ENCODE assay signal across 8 cellular contexts in the genomic region with DNA sequence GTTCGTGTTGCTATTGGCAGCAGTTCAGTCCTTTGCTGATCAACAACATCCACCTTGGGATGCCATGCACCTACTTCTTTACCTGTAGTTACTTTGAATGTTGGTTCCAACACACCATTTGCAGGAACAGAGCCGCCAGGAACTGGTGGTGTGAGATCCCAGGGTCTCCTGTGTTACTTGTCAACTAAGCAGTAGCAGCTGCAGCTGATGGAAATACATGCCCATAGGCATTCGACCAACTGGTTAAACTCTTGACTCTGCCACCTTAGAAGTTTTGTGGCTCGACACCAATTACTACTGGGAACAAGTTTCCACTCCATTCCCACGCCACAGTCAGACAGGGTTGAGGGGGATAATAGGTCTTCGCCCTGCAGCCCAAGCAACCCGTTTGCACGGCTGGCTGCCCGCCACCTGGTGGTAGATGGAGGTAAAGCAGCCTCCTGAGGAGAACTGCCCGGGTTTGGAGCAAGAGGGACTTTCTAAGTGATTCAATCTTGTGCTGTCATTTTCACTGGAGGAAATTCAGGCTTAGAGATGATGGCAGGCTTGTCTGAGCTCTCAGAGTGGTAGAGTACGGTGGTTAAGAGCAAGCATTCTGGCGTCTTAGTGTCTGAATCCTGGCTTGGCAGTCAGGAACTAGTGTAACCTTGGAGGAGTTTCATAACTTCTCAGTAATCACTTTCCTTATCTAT.
A peak's percentile ranks its signal among the peaks of the same experiment; 100 is the strongest.
DNase-seq lines count a peak whose midpoint lies in the region; ATAC-seq and TF ChIP-seq lines count a peak whose summit lies in the region.

No MANE protein-coding gene starts in this region.

- H3K9me3 Mint-ChIP-seq in endodermal cell: no peaks in the 10 kb centered on the region

- peaks cover 14% of the 10 kb centered on the region for H3K4me1 Mint-ChIP-seq in endodermal cell

- no peaks in the 10 kb centered on the region for H3K36me3 ChIP-seq in endodermal cell (ENCODE audit: control insufficient read depth, insufficient read depth, low read length)

- peak; percentile 41 for DNase-seq in ACHN
- peak; percentile 57 to 69 for DNase-seq in NOMO-1 (lab: John Stamatoyannopoulos, UW; ENCODE audit: unreplicated experiment in 2 of 2)
- DNase-seq in activated CD8-positive, alpha-beta memory T cell treated with anti-CD3 and anti-CD28 coated beads, Interleukin-2, amount 50 U/mL, for 24 hours (ENCODE audit: extremely low read depth): peak; percentile 68
- peak; percentile 96 for DNase-seq in endodermal cell
- peak; percentile 65 for DNase-seq in middle frontal gyrus (ENCODE audit: extremely low spot score, low spot score)
- peak; percentile 60 to 84 for DNase-seq in stimulated activated CD8-positive, alpha-beta memory T cell treated with anti-CD3 and anti-CD28 coated beads, Interleukin-4, amount 100 ng/mL, for 4 hours (ENCODE audit: low read depth in 2 of 2, low spot score in 1 of 2)

- no peak overlapping the region for H3K9ac ChIP-seq in endodermal cell (ENCODE audit: extremely low read depth, low read length, poor library complexity, severe bottlenecking)

- in situ Hi-C loops in ACHN (cut with HindIII; ENCODE audit: low pct_ligation_motif_present, low pct_unique_long_range_greater_than_20kb, low sequenced_read_pairs): no loop called here

- WGBS in endodermal cell (ENCODE audit: insufficient coverage in 1 of 2, insufficient read length in 1 of 2), 2 experiments: 34 to 68% methylated on average over 3 to 12 of the region's 12 CpGs

- H3K27ac Mint-ChIP-seq in endodermal cell: no peak overlapping the region

- H3K4me3 ChIP-seq in endodermal cell (ENCODE audit: low read length): no peak overlapping the region

- H3K27me3 ChIP-seq in endodermal cell (ENCODE audit: control insufficient read depth, insufficient read depth, low read length, poor library complexity, severe bottlenecking): no peaks in the 10 kb centered on the region

- H3K36me3 Mint-ChIP-seq in endodermal cell (ENCODE audit: low read depth): no peaks in the 10 kb centered on the region

- no peaks in the 10 kb centered on the region for H3K4me1 ChIP-seq in endodermal cell (ENCODE audit: control insufficient read depth, insufficient read depth, low read length)

- H3K9me3 ChIP-seq in endodermal cell (ENCODE audit: control insufficient read depth, low read length): no peaks in the 10 kb centered on the region

- ATAC-seq in GM18502 (IDR thresholded peaks at IDR 0.05; ENCODE audit: poor library complexity, unreplicated experiment): peak; percentile 73
- peak; percentile 51 for ATAC-seq in HG03103 (IDR thresholded peaks at IDR 0.05; ENCODE audit: low read depth, unreplicated experiment)

- H3K4me3 Mint-ChIP-seq in endodermal cell: no peak overlapping the region

- H3K27ac ChIP-seq in endodermal cell (ENCODE audit: low read depth, low read length): no peak overlapping the region

- peak; percentile 94 for TF ChIP-seq CTCF in endodermal cell (conservative IDR thresholded peaks at IDR 0.05)

- peaks cover 2% of the 10 kb centered on the region for H3K27me3 Mint-ChIP-seq in endodermal cell (ENCODE audit: insufficient read depth)

Comparison
In these comparisons a context has a peak if more than half of its experiments do, and no peak if none do; other contexts are left out.
1. DNase-seq: peak in every context shown above with its lines; median percentile 96 in endodermal cell; 72 in stimulated activated CD8-positive, alpha-beta memory T cell treated with anti-CD3 and anti-CD28 coated beads, Interleukin-4, amount 100 ng/mL, for 4 hours; 68 in activated CD8-positive, alpha-beta memory T cell treated with anti-CD3 and anti-CD28 coated beads, Interleukin-2, amount 50 U/mL, for 24 hours; 65 in middle frontal gyrus; 63 in NOMO-1; 41 in ACHN.